In the genomic region with DNA sequence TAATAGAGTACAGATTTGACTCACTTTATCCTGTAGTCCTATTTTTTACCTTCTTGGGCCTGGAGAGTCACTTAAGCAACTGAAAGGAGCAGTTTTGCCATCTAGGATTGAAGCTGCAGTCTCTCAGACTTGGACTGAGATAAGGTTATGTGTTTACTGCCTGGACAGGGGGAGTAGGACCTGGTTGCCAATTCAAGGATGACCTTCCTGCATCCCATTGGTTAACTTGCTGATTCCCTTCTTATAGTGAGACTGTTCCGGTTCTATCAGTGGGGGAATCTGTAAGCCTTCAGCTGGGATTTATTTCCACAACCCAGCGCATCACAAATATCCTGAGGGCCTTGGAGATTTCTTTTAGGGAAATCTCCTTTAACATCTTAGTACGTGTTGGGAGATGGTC, we compare ENCODE assay signal across 14 cellular contexts. TPM values are rescaled to one million over a fixed set of nuclear protein-coding genes. Genes with fewer than 3 reads are reported as not detected.
DNase-seq lines count a peak whose midpoint lies in the region; ATAC-seq and TF ChIP-seq lines count a peak whose summit lies in the region.
"Had no signal": no experiment of that assay in that cellular context is flagged by ENCODE, and none has a peak within 500 bp of the region (broad histone marks: within the 10 kb centered on the region; RNA-seq: fewer than 3 reads in every experiment).

No MANE protein-coding gene starts in this region.

- H3K9ac ChIP-seq in Loucy (ENCODE audit: low read depth, low read length, poor library complexity, severe bottlenecking), result peak overlapping the region; percentile 55

- DNase-seq in activated CD4-positive, alpha-beta T cell treated with anti-CD3 and anti-CD28 coated beads, Interleukin-2, amount 10 ng/mL, durations not matched to agents 24 days and 14 days, result no peak
- DNase-seq in activated CD4-positive, alpha-beta T cell treated with anti-CD3 and anti-CD28 coated beads for 48 hours, result no peak
- peak; percentile 19 to 27 for DNase-seq in erythroblast (lab: John Stamatoyannopoulos, UW)
- DNase-seq in psoas muscle, result no peak
- no peak for DNase-seq in NCI-H69 (lab: John Stamatoyannopoulos, UW)
- no peak for DNase-seq in putamen (ENCODE audit: low spot score)
- no peak for DNase-seq in stimulated activated CD4-positive, alpha-beta T cell treated with anti-CD3 and anti-CD28 coated beads, Interleukin-4, amount 100 ng/mL, for 4 hours
- DNase-seq: activated gamma-delta T cell; effector memory CD4-positive, alpha-beta T cell; KBM-7 had no signal

- no peak overlapping the region for H3K27ac Mint-ChIP-seq in activated CD4-positive, alpha-beta T cell treated with anti-CD3 and anti-CD28 coated beads, Interleukin-2, amount 10 ng/mL, durations not matched to agents 24 days and 14 days

- H3K4me3 Mint-ChIP-seq in activated CD4-positive, alpha-beta T cell treated with anti-CD3 and anti-CD28 coated beads, Interleukin-2, amount 10 ng/mL, durations not matched to agents 24 days and 14 days, result peak overlapping the region; percentile 40

- H3K4me1 Mint-ChIP-seq in activated CD4-positive, alpha-beta T cell treated with anti-CD3 and anti-CD28 coated beads, Interleukin-2, amount 10 ng/mL, durations not matched to agents 24 days and 14 days, result peaks cover 40% of the 10 kb centered on the region

- no peaks in the 10 kb centered on the region for H3K9me2 ChIP-seq in Loucy (replicated peaks; ENCODE audit: low read depth, low read length)

- no peak for TF ChIP-seq CTCF in Loucy (conservative IDR thresholded peaks at IDR 0.05; ENCODE audit: low read length)
- no peak for TF ChIP-seq CTCF in psoas muscle (IDR thresholded peaks at IDR 0.05)

- 61 to 75% (median 67%) methylated on average over 3 of the region's 3 CpGs for WGBS in psoas muscle, 3 donors

- H3K4me3 ChIP-seq in Loucy (ENCODE audit: low read length, poor library complexity, severe bottlenecking), result peak overlapping the region; percentile 85
- H3K4me3 ChIP-seq in psoas muscle, result peak overlapping the region; percentile 98

- intact Hi-C loops in activated CD4-positive, alpha-beta T cell treated with anti-CD3 and anti-CD28 coated beads, Interleukin-2, amount 10 ng/mL, durations not matched to agents 24 days and 14 days (cut with micrococcal nuclease), result no loop called here
- intact Hi-C loops in psoas muscle (cut with DNase I), result no loop called here

- no peaks in the 10 kb centered on the region for H3F3A ChIP-seq in Loucy (ENCODE audit: low read depth)

- no peak for ATAC-seq in psoas muscle
- ATAC-seq: sciatic nerve had no signal

- no peaks in the 10 kb centered on the region for H3K27me3 Mint-ChIP-seq in activated CD4-positive, alpha-beta T cell treated with anti-CD3 and anti-CD28 coated beads, Interleukin-2, amount 10 ng/mL, durations not matched to agents 24 days and 14 days

- H3K9me3 Mint-ChIP-seq in activated CD4-positive, alpha-beta T cell treated with anti-CD3 and anti-CD28 coated beads, Interleukin-2, amount 10 ng/mL, durations not matched to agents 24 days and 14 days, result no peaks in the 10 kb centered on the region

- H3K27ac ChIP-seq in psoas muscle, result no peak overlapping the region

- H3K4me1 ChIP-seq in Loucy (ENCODE audit: insufficient read depth, low read length, poor library complexity, severe bottlenecking), result peaks cover 20% of the 10 kb centered on the region
- peaks cover 52% of the 10 kb centered on the region for H3K4me1 ChIP-seq in psoas muscle

- no peaks in the 10 kb centered on the region for H3K27me3 ChIP-seq in Loucy (ENCODE audit: insufficient read depth, low read length, poor library complexity, severe bottlenecking)
- no peaks in the 10 kb centered on the region for H3K27me3 ChIP-seq in psoas muscle (ENCODE audit: insufficient read depth in 3 of 3, low read length in 2 of 3)

- no peaks in the 10 kb centered on the region for H3K9me3 ChIP-seq in Loucy (ENCODE audit: insufficient read depth, low read depth, low read length)
- no peaks in the 10 kb centered on the region for H3K9me3 ChIP-seq in psoas muscle

- peaks cover 73% of the 10 kb centered on the region for H3K79me2 ChIP-seq in Loucy (ENCODE audit: insufficient read depth, low read length)

- peaks cover 44% of the 10 kb centered on the region for H4K20me1 ChIP-seq in Loucy (ENCODE audit: insufficient read depth, low read length, poor library complexity, severe bottlenecking)

- H3K4me2 ChIP-seq in Loucy (ENCODE audit: low read depth, low read length, poor library complexity, severe bottlenecking), result peak overlapping the region; percentile 79

- H3K36me3 ChIP-seq in Loucy (ENCODE audit: insufficient read depth, low read length), result peaks cover 5% of the 10 kb centered on the region; the same call in 1 of the 2 replicates
- H3K36me3 ChIP-seq in psoas muscle (ENCODE audit: insufficient read depth in 1 of 2, low read depth in 1 of 2), result peaks cover 4 to 35% of the 10 kb centered on the region in 2 donors

- H2AFZ ChIP-seq in Loucy (ENCODE audit: low read length), result no peak overlapping the region

- no peak for TF ChIP-seq POLR2A in erythroblast (IDR thresholded peaks at IDR 0.05; ENCODE audit: low read length)

- peaks cover 32% of the 10 kb centered on the region for H3K36me3 Mint-ChIP-seq in activated CD4-positive, alpha-beta T cell treated with anti-CD3 and anti-CD28 coated beads, Interleukin-2, amount 10 ng/mL, durations not matched to agents 24 days and 14 days (ENCODE audit: low read depth)

RNA-seq across cellular contexts. Expression of gene UBN1, which starts 2.9 kb away (rescaled TPM):
- 36.5 and 36.9 TPM in 2 replicates for total RNA-seq in activated CD4-positive, alpha-beta T cell treated with anti-CD3 and anti-CD28 coated beads, Interleukin-2, amount 10 ng/mL, durations not matched to agents 24 days and 14 days
- 10 to 100 TPM; 25.5 to 33.3 (median 28.0) TPM for total RNA-seq in psoas muscle
- 10 to 100 TPM in 2 of 3 donors, 1 to 10 TPM in 1; 9.1 to 27.8 (median 11.7) TPM for polyA plus RNA-seq in psoas muscle

RNA-seq across cellular contexts. Expression of gene GLYR1, which starts 3.1 kb away (rescaled TPM):
- total RNA-seq in activated CD4-positive, alpha-beta T cell treated with anti-CD3 and anti-CD28 coated beads, Interleukin-2, amount 10 ng/mL, durations not matched to agents 24 days and 14 days, result 109 and 119 TPM in 2 replicates
- 10 to 100 TPM; 53.3 to 74.1 (median 66.8) TPM for total RNA-seq in psoas muscle
- polyA plus RNA-seq in psoas muscle, result 10 to 100 TPM; 28.6 to 64.5 (median 32.3) TPM

RNA-seq across cellular contexts. Expression of gene ROGDI, which starts 47.8 kb away (rescaled TPM):
- 3.8 and 4.4 TPM in 2 replicates for total RNA-seq in activated CD4-positive, alpha-beta T cell treated with anti-CD3 and anti-CD28 coated beads, Interleukin-2, amount 10 ng/mL, durations not matched to agents 24 days and 14 days
- total RNA-seq in psoas muscle, result 10 to 100 TPM; 14.2 to 44.0 (median 21.9) TPM
- polyA plus RNA-seq in psoas muscle, result 10 to 100 TPM; 13.2 to 33.7 (median 17.3) TPM

RNA-seq across cellular contexts. Expression of gene SMIM22, which starts 55.0 kb away (rescaled TPM):
- not detected in 2 replicates for total RNA-seq in activated CD4-positive, alpha-beta T cell treated with anti-CD3 and anti-CD28 coated beads, Interleukin-2, amount 10 ng/mL, durations not matched to agents 24 days and 14 days
- not detected for total RNA-seq in psoas muscle
- under 1 TPM in 1 of 3 donors, not detected in 2; 0.32 TPM for polyA plus RNA-seq in psoas muscle
- total RNA-seq: kidney epithelial cell, NCI-H460, sciatic nerve had no signal

Comparison
In these comparisons a context has a peak if more than half of its experiments do, and no peak if none do; other contexts are left out.
1. DNase-seq: peak in erythroblast (2 of 2); none in activated CD4-positive, alpha-beta T cell treated with anti-CD3 and anti-CD28 coated beads, Interleukin-2, amount 10 ng/mL, durations not matched to agents 24 days and 14 days (single experiment), activated CD4-positive, alpha-beta T cell treated with anti-CD3 and anti-CD28 coated beads for 48 hours (single experiment), psoas muscle (0 of 2), NCI-H69 (single experiment), putamen (single experiment) and stimulated activated CD4-positive, alpha-beta T cell treated with anti-CD3 and anti-CD28 coated beads, Interleukin-4, amount 100 ng/mL, for 4 hours (0 of 2).